In the genomic region with DNA sequence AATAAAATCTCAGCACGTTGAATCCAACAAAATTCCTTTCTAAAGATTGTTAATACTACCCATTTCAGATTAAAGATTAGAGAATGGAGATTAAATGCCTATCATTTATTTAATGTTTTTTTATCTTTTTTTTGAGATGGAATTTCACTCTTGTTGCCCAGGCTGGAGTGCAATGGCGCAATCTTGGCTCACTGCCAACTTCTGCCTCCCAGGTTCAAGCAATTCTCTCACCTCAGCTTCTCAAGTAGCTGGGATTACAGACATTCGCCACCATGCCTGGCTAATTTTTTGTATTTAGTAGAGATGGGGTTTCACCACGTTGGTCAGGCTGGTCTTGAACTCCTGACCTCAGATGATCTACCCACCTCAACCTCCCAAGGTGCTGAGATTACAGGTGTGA, we compare ENCODE assay signal across 9 cellular contexts. TPM values are rescaled to one million over a fixed set of nuclear protein-coding genes. Genes with fewer than 3 reads are reported as not detected.
"Had no signal": no experiment of that assay in that cellular context is flagged by ENCODE, and none has a peak within 500 bp of the region (broad histone marks: within the 10 kb centered on the region; RNA-seq: fewer than 3 reads in every experiment).

No MANE protein-coding gene starts in this region.

RNA-seq across cellular contexts. Expression of a gene that starts 2.4 kb away (rescaled TPM):
- total RNA-seq: astrocyte, LHCN-M2, M059J, NCI-H460, PC-3 had no signal

RNA-seq across cellular contexts. Expression of a gene that starts 22.5 kb away (rescaled TPM):
- total RNA-seq: activated CD8-positive, alpha-beta T cell treated with anti-CD3 and anti-CD28 coated beads for 36 hours; astrocyte; LHCN-M2; M059J; NCI-H460; PC-3 had no signal

RNA-seq across cellular contexts. Expression of a gene that starts 29.7 kb away (rescaled TPM):
- total RNA-seq: activated CD8-positive, alpha-beta T cell treated with anti-CD3 and anti-CD28 coated beads for 36 hours; activated T-cell treated with anti-CD3 and anti-CD28 coated beads, Interleukin-2, amount 50 U/mL, for 72 hours; astrocyte; LHCN-M2; NCI-H460; PC-3; T-cell; T-helper 2 cell treated with Interferon-gamma antibody and Interleukin-4, amounts not matched to agents 100 ng/mL and 5 ng/mL, for 36 hours had no signal

RNA-seq across cellular contexts. Expression of a gene that starts 38.1 kb away (rescaled TPM):
- total RNA-seq: activated CD8-positive, alpha-beta T cell treated with anti-CD3 and anti-CD28 coated beads for 36 hours; activated T-cell treated with anti-CD3 and anti-CD28 coated beads, Interleukin-2, amount 50 U/mL, for 72 hours; astrocyte; LHCN-M2; M059J; NCI-H460; PC-3; T-cell; T-helper 2 cell treated with Interferon-gamma antibody and Interleukin-4, amounts not matched to agents 100 ng/mL and 5 ng/mL, for 36 hours had no signal
